In genomic region chr5:42001673-42002072, GRCh38 we compare ENCODE assay signal across 16 cellular contexts.
DNase-seq lines count a peak whose midpoint lies in the region; ATAC-seq and TF ChIP-seq lines count a peak whose summit lies in the region.
"Had no signal": no experiment of that assay in that cellular context is flagged by ENCODE, and none has a peak within 500 bp of the region (broad histone marks: within the 10 kb centered on the region; RNA-seq: fewer than 3 reads in every experiment).

No MANE protein-coding gene starts in this region.

- H3K36me3 Mint-ChIP-seq in endodermal cell (ENCODE audit: low read depth) = no peaks in the 10 kb centered on the region
- H3K36me3 Mint-ChIP-seq: CD14-positive monocyte; CD4-positive, alpha-beta memory T cell; IgD-negative memory B cell had no signal

- H3K9ac ChIP-seq in endodermal cell (ENCODE audit: extremely low read depth, low read length, poor library complexity, severe bottlenecking) = no peak overlapping the region
- H3K9ac ChIP-seq: BLaER1 had no signal

- H3K27me3 Mint-ChIP-seq in endodermal cell (ENCODE audit: insufficient read depth) = no peaks in the 10 kb centered on the region

- TF ChIP-seq CTCF in GM13977 (IDR thresholded peaks at IDR 0.05; ENCODE audit: extremely low read depth, insufficient read depth, missing control alignments) = peak; percentile 19
- peak; percentile 13; the same call in 1 of the 2 replicates for TF ChIP-seq CTCF in Panc1 (IDR thresholded peaks at IDR 0.05)
- TF ChIP-seq CTCF in endodermal cell (conservative IDR thresholded peaks at IDR 0.05) = peak; percentile 33
- no peak for TF ChIP-seq CTCF in body of pancreas (IDR thresholded peaks at IDR 0.05)

- no peak overlapping the region for H3K27ac ChIP-seq in Panc1 (ENCODE audit: low read length)
- H3K27ac ChIP-seq in endodermal cell (ENCODE audit: low read depth, low read length) = no peak overlapping the region
- no peak overlapping the region for H3K27ac ChIP-seq in body of pancreas
- H3K27ac ChIP-seq: BLaER1 had no signal

- 0 out of 2 replicates have a peak, but pooled peaks have one; percentile 11 for TF ChIP-seq RAD21 in Ishikawa (IDR thresholded peaks at IDR 0.05; ENCODE audit: low read depth)

- H3K9me3 ChIP-seq in Panc1 (ENCODE audit: control insufficient read depth, insufficient read depth, low read depth, low read length) = no peaks in the 10 kb centered on the region
- H3K9me3 ChIP-seq in endodermal cell (ENCODE audit: control insufficient read depth, low read length) = no peaks in the 10 kb centered on the region
- no peaks in the 10 kb centered on the region for H3K9me3 ChIP-seq in body of pancreas

- intact Hi-C loops in Panc1 (cut with micrococcal nuclease; ENCODE audit: unreplicated experiment) = no loop called here
- intact Hi-C loops in body of pancreas (cut with DNase I) = no loop called here

- H3K4me1 ChIP-seq in Panc1 (ENCODE audit: control insufficient read depth, insufficient read depth, low read length) (no peaks in the 10 kb centered on the region), endodermal cell (ENCODE audit: control insufficient read depth, insufficient read depth, low read length) (no peaks in the 10 kb centered on the region), body of pancreas (no peaks in the 10 kb centered on the region)
- H3K4me1 ChIP-seq: BLaER1 had no signal

- H3K4me1 Mint-ChIP-seq in endodermal cell = no peaks in the 10 kb centered on the region
- H3K4me1 Mint-ChIP-seq: CD14-positive monocyte, IgD-negative memory B cell had no signal

- no peak overlapping the region for H3K4me3 Mint-ChIP-seq in endodermal cell
- H3K4me3 Mint-ChIP-seq: CD14-positive monocyte; CD4-positive, alpha-beta memory T cell; IgD-negative memory B cell had no signal

- no TSS peak for BruUV-seq in Panc1 (replicated peaks; lab: Mats Ljungman, UMichigan)

- H3K4me3 ChIP-seq in Panc1 (ENCODE audit: low read depth in 2 of 2, low read length in 2 of 2) = no peak overlapping the region
- H3K4me3 ChIP-seq in endodermal cell (ENCODE audit: low read length) = no peak overlapping the region
- H3K4me3 ChIP-seq in body of pancreas = no peak overlapping the region
- H3K4me3 ChIP-seq: BLaER1 had no signal

- ATAC-seq in Panc1 = no peak
- ATAC-seq in body of pancreas = no peak

- no peak for TF ChIP-seq EP300 in Ishikawa (IDR thresholded peaks at IDR 0.05; ENCODE audit: borderline replicate concordance)

- H3K36me3 ChIP-seq in Panc1 (ENCODE audit: control insufficient read depth, insufficient read depth, low read length) (no peaks in the 10 kb centered on the region), endodermal cell (ENCODE audit: control insufficient read depth, insufficient read depth, low read length) (no peaks in the 10 kb centered on the region), body of pancreas (replicated peaks in 1 of 2; ENCODE audit: insufficient read depth in 1 of 2, low read depth in 2 of 2) (no peaks in the 10 kb centered on the region)
- H3K36me3 ChIP-seq: BLaER1 had no signal

- no peak for DNase-seq in GM13977 (ENCODE audit: low spot score)
- DNase-seq in Panc1 (ENCODE audit: low read depth, low spot score) = no peak
- peak; percentile 46 for DNase-seq in endodermal cell
- no peak for DNase-seq in NCI-H1694 (lab: John Stamatoyannopoulos, UW)
- DNase-seq in body of pancreas = no peak
- no peak for DNase-seq in activated CD8-positive, alpha-beta memory T cell treated with anti-CD3 and anti-CD28 coated beads, Interleukin-2, amount 50 U/mL, for 48 hours
- no peak for DNase-seq in NCI-H1930 (lab: John Stamatoyannopoulos, UW)
- DNase-seq: 8988T; CD4-positive, alpha-beta memory T cell; DMS79 treated with DMSO at 0.1 percent for 48 hours; GF-D8; HCEC 1CT had no signal

- CTCF ChIA-PET in Panc1 (lab: Charles Lee) = no interaction called here

- in situ Hi-C loops in GM13977 (cut with MboI; ENCODE audit: low pct_unique_long_range_greater_than_20kb, low sequenced_read_pairs, unreplicated experiment) (no loop called here), Panc1 (cut with HindIII; ENCODE audit: low pct_unique_long_range_greater_than_20kb, low sequenced_read_pairs) (no loop called here)

- POLR2A ChIA-PET in Panc1 (lab: Charles Lee) = no interaction called here

- 89% methylated on average over 6 of the region's 6 CpGs; no CpG with 5 or more reads in 1 of the 2 experiments for WGBS in endodermal cell (ENCODE audit: insufficient coverage in 1 of 2, insufficient read length in 1 of 2), 2 experiments
- WGBS in body of pancreas, 2 donors = 52 to 67% methylated on average over 6 of the region's 6 CpGs

- TF ChIP-seq POLR2A in body of pancreas (IDR thresholded peaks at IDR 0.05) = no peak

- H3K27me3 ChIP-seq in Panc1 (ENCODE audit: control insufficient read depth, insufficient read depth, low read length) (no peaks in the 10 kb centered on the region), endodermal cell (ENCODE audit: control insufficient read depth, insufficient read depth, low read length, poor library complexity, severe bottlenecking) (no peaks in the 10 kb centered on the region), body of pancreas (no peaks in the 10 kb centered on the region)
- H3K27me3 ChIP-seq: BLaER1 had no signal

- no peak overlapping the region for H3K27ac Mint-ChIP-seq in endodermal cell
- H3K27ac Mint-ChIP-seq: CD14-positive monocyte; CD4-positive, alpha-beta memory T cell; IgD-negative memory B cell had no signal

- peaks cover 11% of the 10 kb centered on the region for H3K9me3 Mint-ChIP-seq in endodermal cell

TF ChIP-seq in Ishikawa, 13 proteins besides CTCF, POLR2A, EP300 and RAD21:
- TF ChIP-seq YY1 (IDR thresholded peaks at IDR 0.05; ENCODE audit: low read depth) (no peak), FOXM1 (IDR thresholded peaks at IDR 0.05; ENCODE audit: borderline replicate concordance, low read depth) (no peak), MAX (IDR thresholded peaks at IDR 0.05) (no peak), EGR1 (IDR thresholded peaks at IDR 0.05) (no peak), CEBPB (IDR thresholded peaks at IDR 0.05) (no peak), ZBTB7A (IDR thresholded peaks at IDR 0.05; ENCODE audit: low read depth) (no peak), CREB1 (IDR thresholded peaks at IDR 0.05; ENCODE audit: low read depth) (no peak), USF1 (IDR thresholded peaks at IDR 0.05) (no peak), TCF12 (IDR thresholded peaks at IDR 0.05; ENCODE audit: low read depth) (no peak), REST (IDR thresholded peaks at IDR 0.05; ENCODE audit: low read depth) (no peak), NFIC (IDR thresholded peaks at IDR 0.05) (no peak), TEAD4 (IDR thresholded peaks at IDR 0.05) (no peak), TAF1 (IDR thresholded peaks at IDR 0.05; ENCODE audit: low read depth) (no peak)

Comparison
In these comparisons a context has a peak if more than half of its experiments do, and no peak if none do; other contexts are left out.
1. CTCF ChIP-seq: peak in GM13977 (single experiment), Panc1 (single experiment) and endodermal cell (single experiment); none in body of pancreas (0 of 7).